ENCODE assay signal across 13 cellular contexts in genomic region chr2:10389596-10389995, GRCh38. TPM values are rescaled to one million over a fixed set of nuclear protein-coding genes. Genes with fewer than 3 reads are reported as not detected.
DNase-seq lines count a peak whose midpoint lies in the region; ATAC-seq and TF ChIP-seq lines count a peak whose summit lies in the region.
"Had no signal": no experiment of that assay in that cellular context is flagged by ENCODE, and none has a peak within 500 bp of the region (broad histone marks: within the 10 kb centered on the region; RNA-seq: fewer than 3 reads in every experiment).

No MANE protein-coding gene starts in this region.

- H3K9me3 Mint-ChIP-seq in activated naive CD8-positive, alpha-beta T cell (ENCODE audit: low read depth), result no peaks in the 10 kb centered on the region
- H3K9me3 Mint-ChIP-seq in activated naive CD8-positive, alpha-beta T cell treated with anti-CD3 and anti-CD28 coated beads, Interleukin-2, amount 50 U/mL, for 24 hours, result no peaks in the 10 kb centered on the region
- H3K9me3 Mint-ChIP-seq: activated naive CD4-positive, alpha-beta T cell treated with anti-CD3 and anti-CD28 coated beads for 36 hours; natural killer cell had no signal

- no peaks in the 10 kb centered on the region for H3K9me2 ChIP-seq in Karpas-422 (replicated peaks; ENCODE audit: insufficient read depth, low read length)

- peaks cover 68% of the 10 kb centered on the region for H3K4me1 Mint-ChIP-seq in activated naive CD8-positive, alpha-beta T cell (ENCODE audit: low read depth)
- H3K4me1 Mint-ChIP-seq in activated naive CD8-positive, alpha-beta T cell treated with anti-CD3 and anti-CD28 coated beads, Interleukin-2, amount 50 U/mL, for 24 hours, result peaks cover 73% of the 10 kb centered on the region

- peak overlapping the region; percentile 25 for H3K27ac Mint-ChIP-seq in activated naive CD8-positive, alpha-beta T cell
- H3K27ac Mint-ChIP-seq in activated naive CD8-positive, alpha-beta T cell treated with anti-CD3 and anti-CD28 coated beads, Interleukin-2, amount 50 U/mL, for 24 hours, result no peak overlapping the region
- H3K27ac Mint-ChIP-seq: activated naive CD4-positive, alpha-beta T cell treated with anti-CD3 and anti-CD28 coated beads for 36 hours had no signal

- H3K27me3 Mint-ChIP-seq in activated naive CD8-positive, alpha-beta T cell, result no peaks in the 10 kb centered on the region
- no peaks in the 10 kb centered on the region for H3K27me3 Mint-ChIP-seq in activated naive CD8-positive, alpha-beta T cell treated with anti-CD3 and anti-CD28 coated beads, Interleukin-2, amount 50 U/mL, for 24 hours

- no peak for TF ChIP-seq POLR2A in suprapubic skin (IDR thresholded peaks at IDR 0.05)

- H3K9ac ChIP-seq in Karpas-422 (ENCODE audit: low read length), result no peak overlapping the region
- H3K9ac ChIP-seq: KMS-11 had no signal

- H3K4me1 ChIP-seq in RWPE2 (ENCODE audit: insufficient read depth, poor library complexity, severe bottlenecking) (peaks cover 25% of the 10 kb centered on the region), right cardiac atrium (ENCODE audit: control insufficient read depth, insufficient read depth, low read length) (peaks cover 12% of the 10 kb centered on the region), suprapubic skin (peaks cover 54% of the 10 kb centered on the region), Karpas-422 (ENCODE audit: low read length) (peaks cover 4% of the 10 kb centered on the region; the same call in 1 of the 2 replicates)

- H3K36me3 Mint-ChIP-seq in activated naive CD8-positive, alpha-beta T cell, result peaks cover 2% of the 10 kb centered on the region
- H3K36me3 Mint-ChIP-seq in activated naive CD8-positive, alpha-beta T cell treated with anti-CD3 and anti-CD28 coated beads, Interleukin-2, amount 50 U/mL, for 24 hours (ENCODE audit: low read depth), result peaks cover 2% of the 10 kb centered on the region
- H3K36me3 Mint-ChIP-seq: natural killer cell had no signal

- H3K27ac ChIP-seq in RWPE2 (ENCODE audit: poor library complexity, severe bottlenecking), result peak overlapping the region; percentile 62
- no peak overlapping the region for H3K27ac ChIP-seq in right cardiac atrium (ENCODE audit: low read length)
- peak overlapping the region; percentile 61 for H3K27ac ChIP-seq in suprapubic skin
- H3K27ac ChIP-seq in Karpas-422 (ENCODE audit: low read length), result no peak overlapping the region
- H3K27ac ChIP-seq: KMS-11 had no signal

- H3K4me2 ChIP-seq in Karpas-422 (ENCODE audit: low read depth, low read length, poor library complexity, severe bottlenecking), result no peak overlapping the region
- H3K4me2 ChIP-seq: KMS-11 had no signal

- TF ChIP-seq CTCF in RWPE2 (IDR thresholded peaks at IDR 0.05; ENCODE audit: poor library complexity, severe bottlenecking), result no peak
- no peak for TF ChIP-seq CTCF in suprapubic skin (IDR thresholded peaks at IDR 0.05)

- no peaks in the 10 kb centered on the region for H3K27me3 ChIP-seq in RWPE2 (ENCODE audit: insufficient read depth, poor library complexity, severe bottlenecking)
- H3K27me3 ChIP-seq in right cardiac atrium (ENCODE audit: control insufficient read depth, insufficient read depth), result no peaks in the 10 kb centered on the region
- H3K27me3 ChIP-seq in suprapubic skin, result no peaks in the 10 kb centered on the region
- no peaks in the 10 kb centered on the region for H3K27me3 ChIP-seq in Karpas-422 (ENCODE audit: low read length)

- ATAC-seq in activated naive CD8-positive, alpha-beta T cell treated with anti-CD3 and anti-CD28 coated beads, Interleukin-2, amount 50 U/mL, for 24 hours, result no peak
- peak; percentile 10; the same call in 1 of the 3 replicates for ATAC-seq in RWPE2 (ENCODE audit: low read depth)
- ATAC-seq in right cardiac atrium, result peak in 1 of 2 donors; percentile 9
- ATAC-seq: natural killer cell had no signal

- no peak overlapping the region for H2AFZ ChIP-seq in Karpas-422 (ENCODE audit: low read length)

- TF ChIP-seq EP300 in suprapubic skin (IDR thresholded peaks at IDR 0.05), result no peak

- H3K4me3 Mint-ChIP-seq in activated naive CD8-positive, alpha-beta T cell, result no peak overlapping the region
- no peak overlapping the region for H3K4me3 Mint-ChIP-seq in activated naive CD8-positive, alpha-beta T cell treated with anti-CD3 and anti-CD28 coated beads, Interleukin-2, amount 50 U/mL, for 24 hours
- H3K4me3 Mint-ChIP-seq: activated naive CD4-positive, alpha-beta T cell treated with anti-CD3 and anti-CD28 coated beads for 36 hours; natural killer cell had no signal

- H3K79me2 ChIP-seq in Karpas-422 (ENCODE audit: low read length), result no peaks in the 10 kb centered on the region

- no peaks in the 10 kb centered on the region for H3K36me3 ChIP-seq in RWPE2 (ENCODE audit: low read depth)
- no peaks in the 10 kb centered on the region for H3K36me3 ChIP-seq in suprapubic skin
- H3K36me3 ChIP-seq in Karpas-422 (ENCODE audit: insufficient read depth, low read length), result no peaks in the 10 kb centered on the region

- 69% methylated on average over 5 of the region's 5 CpGs for WGBS in right cardiac atrium
- 58% methylated on average over 5 of the region's 5 CpGs for WGBS in suprapubic skin

- H3K9me3 ChIP-seq in RWPE2 (ENCODE audit: severe bottlenecking) (no peaks in the 10 kb centered on the region), right cardiac atrium (ENCODE audit: control insufficient read depth, low read length) (no peaks in the 10 kb centered on the region), suprapubic skin (no peaks in the 10 kb centered on the region), Karpas-422 (ENCODE audit: low read length) (no peaks in the 10 kb centered on the region)

- H3K4me3 ChIP-seq in RWPE2 (ENCODE audit: severe bottlenecking) (no peak overlapping the region), right cardiac atrium (ENCODE audit: low read length) (no peak overlapping the region), suprapubic skin (no peak overlapping the region), Karpas-422 (ENCODE audit: low read length) (no peak overlapping the region)

- no peak for DNase-seq in activated naive CD8-positive, alpha-beta T cell treated with anti-CD3 and anti-CD28 coated beads, Interleukin-2, amount 50 U/mL, for 24 hours
- no peak for DNase-seq in RWPE2 (ENCODE audit: low spot score)
- DNase-seq in right cardiac atrium, result peak in 2 of 3 donors; percentile 5 to 13
- DNase-seq in suprapubic skin (ENCODE audit: low spot score in 2 of 2), result no peak
- DNase-seq in T-helper 1 cell, result no peak
- DNase-seq in NCI-H146 treated with DMSO at 0.1 percent for 48 hours (lab: John Stamatoyannopoulos, UW; ENCODE audit: unreplicated experiment), result no peak
- no peak for DNase-seq in Karpas-422
- DNase-seq: activated CD4-positive, alpha-beta T cell treated with anti-CD3 and anti-CD28 coated beads, Interleukin-2, amount 50 U/mL, for 48 hours; activated naive CD4-positive, alpha-beta T cell treated with anti-CD3 and anti-CD28 coated beads for 36 hours; natural killer cell; NCI-H2081 treated with DMSO at 0.1 percent for 48 hours had no signal

- H4K20me1 ChIP-seq in Karpas-422 (ENCODE audit: insufficient read depth, low read depth, low read length), result 0 out of 2 replicates have a peak, but pooled peaks cover 4% of the 10 kb centered on the region

- intact Hi-C loops in right cardiac atrium (cut with DNase I), result no loop called here

RNA-seq across cellular contexts. Expression of gene ODC1, which starts 58.5 kb away (rescaled TPM):
- 10 to 100 TPM; 35.2 to 47.9 (median 39.8) TPM for total RNA-seq in right cardiac atrium
- polyA plus RNA-seq in right cardiac atrium, result 17.3 TPM
- total RNA-seq in suprapubic skin, result 10 to 100 TPM; 16.5 to 76.6 (median 40.8) TPM
- 247 and 289 TPM in 2 replicates for total RNA-seq in Karpas-422 (2014; rRNA removed; shearing (Covaris generic); ENCODE audit: low replicate concordance)

Comparison
In these comparisons a context has a peak if more than half of its experiments do, and no peak if none do; other contexts are left out.
1. DNase-seq: peak in right cardiac atrium (2 of 3); none in activated naive CD8-positive, alpha-beta T cell treated with anti-CD3 and anti-CD28 coated beads, Interleukin-2, amount 50 U/mL, for 24 hours (single experiment), RWPE2 (single experiment), suprapubic skin (0 of 2), T-helper 1 cell (0 of 5), NCI-H146 treated with DMSO at 0.1 percent for 48 hours (single experiment) and Karpas-422 (single experiment).
2. H3K27ac ChIP-seq: peak in RWPE2 (single experiment) and suprapubic skin (single experiment); none in right cardiac atrium (single experiment) and Karpas-422 (single experiment).